1 cellular context compared by ENCODE assay signal in the genomic region with DNA sequence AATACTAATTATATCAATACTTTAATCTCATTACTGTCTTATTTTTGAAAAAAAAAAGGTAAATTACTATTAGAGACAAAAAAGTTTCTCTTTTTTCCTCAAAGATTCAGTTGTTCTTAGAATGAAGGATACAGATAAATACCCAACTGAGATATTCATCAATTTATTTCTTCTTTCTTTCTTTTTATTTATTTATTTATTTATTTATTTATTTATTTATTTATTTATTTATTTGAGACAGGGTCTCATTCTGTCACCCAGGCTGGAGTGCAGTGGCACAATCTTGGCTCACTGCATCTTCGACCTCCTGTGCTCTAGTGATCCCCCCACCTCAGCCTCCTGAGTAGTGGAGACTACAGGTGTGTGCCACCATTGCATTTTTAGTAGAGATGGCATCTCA.
TF ChIP-seq lines count a peak whose summit lies in the region.

No MANE protein-coding gene starts in this region.

TF ChIP-seq in HEK293, 187 proteins besides CTCF, POLR2A, EP300 and RAD21 (continued from another document):
- TF ChIP-seq, protein P1, sequence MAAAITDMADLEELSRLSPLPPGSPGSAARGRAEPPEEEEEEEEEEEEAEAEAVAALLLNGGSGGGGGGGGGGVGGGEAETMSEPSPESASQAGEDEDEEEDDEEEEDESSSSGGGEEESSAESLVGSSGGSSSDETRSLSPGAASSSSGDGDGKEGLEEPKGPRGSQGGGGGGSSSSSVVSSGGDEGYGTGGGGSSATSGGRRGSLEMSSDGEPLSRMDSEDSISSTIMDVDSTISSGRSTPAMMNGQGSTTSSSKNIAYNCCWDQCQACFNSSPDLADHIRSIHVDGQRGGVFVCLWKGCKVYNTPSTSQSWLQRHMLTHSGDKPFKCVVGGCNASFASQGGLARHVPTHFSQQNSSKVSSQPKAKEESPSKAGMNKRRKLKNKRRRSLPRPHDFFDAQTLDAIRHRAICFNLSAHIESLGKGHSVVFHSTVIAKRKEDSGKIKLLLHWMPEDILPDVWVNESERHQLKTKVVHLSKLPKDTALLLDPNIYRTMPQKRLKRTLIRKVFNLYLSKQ (tag by site-specific recombination; IDR thresholded peaks at IDR 0.05; ENCODE audit: borderline replicate concordance): 0 out of 2 replicates have a peak, but pooled peaks have one; percentile 77
- 0 out of 2 replicates have a peak, but pooled peaks have one; percentile 37 for TF ChIP-seq ZNF560 (tag by site-specific recombination; IDR thresholded peaks at IDR 0.05; ENCODE audit: borderline replicate concordance)
- TF ChIP-seq ZBTB8A (tag by site-specific recombination; IDR thresholded peaks at IDR 0.05): peak; percentile 79
- 0 out of 2 replicates have a peak, but pooled peaks have one; percentile 18 for TF ChIP-seq ZNF155 (tag by site-specific recombination; IDR thresholded peaks at IDR 0.05)
- TF ChIP-seq, protein P2, sequence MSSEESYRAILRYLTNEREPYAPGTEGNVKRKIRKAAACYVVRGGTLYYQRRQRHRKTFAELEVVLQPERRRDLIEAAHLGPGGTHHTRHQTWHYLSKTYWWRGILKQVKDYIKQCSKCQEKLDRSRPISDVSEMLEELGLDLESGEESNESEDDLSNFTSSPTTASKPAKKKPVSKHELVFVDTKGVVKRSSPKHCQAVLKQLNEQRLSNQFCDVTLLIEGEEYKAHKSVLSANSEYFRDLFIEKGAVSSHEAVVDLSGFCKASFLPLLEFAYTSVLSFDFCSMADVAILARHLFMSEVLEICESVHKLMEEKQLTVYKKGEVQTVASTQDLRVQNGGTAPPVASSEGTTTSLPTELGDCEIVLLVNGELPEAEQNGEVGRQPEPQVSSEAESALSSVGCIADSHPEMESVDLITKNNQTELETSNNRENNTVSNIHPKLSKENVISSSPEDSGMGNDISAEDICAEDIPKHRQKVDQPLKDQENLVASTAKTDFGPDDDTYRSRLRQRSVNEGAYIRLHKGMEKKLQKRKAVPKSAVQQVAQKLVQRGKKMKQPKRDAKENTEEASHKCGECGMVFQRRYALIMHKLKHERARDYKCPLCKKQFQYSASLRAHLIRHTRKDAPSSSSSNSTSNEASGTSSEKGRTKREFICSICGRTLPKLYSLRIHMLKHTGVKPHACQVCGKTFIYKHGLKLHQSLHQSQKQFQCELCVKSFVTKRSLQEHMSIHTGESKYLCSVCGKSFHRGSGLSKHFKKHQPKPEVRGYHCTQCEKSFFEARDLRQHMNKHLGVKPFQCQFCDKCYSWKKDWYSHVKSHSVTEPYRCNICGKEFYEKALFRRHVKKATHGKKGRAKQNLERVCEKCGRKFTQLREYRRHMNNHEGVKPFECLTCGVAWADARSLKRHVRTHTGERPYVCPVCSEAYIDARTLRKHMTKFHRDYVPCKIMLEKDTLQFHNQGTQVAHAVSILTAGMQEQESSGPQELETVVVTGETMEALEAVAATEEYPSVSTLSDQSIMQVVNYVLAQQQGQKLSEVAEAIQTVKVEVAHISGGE (tag by site-specific recombination; conservative IDR thresholded peaks at IDR 0.05; ENCODE audit: low read depth): peak; percentile 85
- peak; percentile 70; the same call in 1 of the 2 replicates for TF ChIP-seq ZNF19 (tag by site-specific recombination; IDR thresholded peaks at IDR 0.05; ENCODE audit: low read depth)
- TF ChIP-seq ZNF791 (tag by site-specific recombination; IDR thresholded peaks at IDR 0.05): 0 out of 2 replicates have a peak, but pooled peaks have one; percentile 34
- TF ChIP-seq ZFP37 (tag by site-specific recombination; IDR thresholded peaks at IDR 0.05): peak; percentile 46; the same call in 1 of the 2 replicates
- peak; percentile 71; the same call in 1 of the 2 replicates for TF ChIP-seq ZNF202 (tag by site-specific recombination; IDR thresholded peaks at IDR 0.05; ENCODE audit: borderline replicate concordance)
- TF ChIP-seq, protein P3, sequence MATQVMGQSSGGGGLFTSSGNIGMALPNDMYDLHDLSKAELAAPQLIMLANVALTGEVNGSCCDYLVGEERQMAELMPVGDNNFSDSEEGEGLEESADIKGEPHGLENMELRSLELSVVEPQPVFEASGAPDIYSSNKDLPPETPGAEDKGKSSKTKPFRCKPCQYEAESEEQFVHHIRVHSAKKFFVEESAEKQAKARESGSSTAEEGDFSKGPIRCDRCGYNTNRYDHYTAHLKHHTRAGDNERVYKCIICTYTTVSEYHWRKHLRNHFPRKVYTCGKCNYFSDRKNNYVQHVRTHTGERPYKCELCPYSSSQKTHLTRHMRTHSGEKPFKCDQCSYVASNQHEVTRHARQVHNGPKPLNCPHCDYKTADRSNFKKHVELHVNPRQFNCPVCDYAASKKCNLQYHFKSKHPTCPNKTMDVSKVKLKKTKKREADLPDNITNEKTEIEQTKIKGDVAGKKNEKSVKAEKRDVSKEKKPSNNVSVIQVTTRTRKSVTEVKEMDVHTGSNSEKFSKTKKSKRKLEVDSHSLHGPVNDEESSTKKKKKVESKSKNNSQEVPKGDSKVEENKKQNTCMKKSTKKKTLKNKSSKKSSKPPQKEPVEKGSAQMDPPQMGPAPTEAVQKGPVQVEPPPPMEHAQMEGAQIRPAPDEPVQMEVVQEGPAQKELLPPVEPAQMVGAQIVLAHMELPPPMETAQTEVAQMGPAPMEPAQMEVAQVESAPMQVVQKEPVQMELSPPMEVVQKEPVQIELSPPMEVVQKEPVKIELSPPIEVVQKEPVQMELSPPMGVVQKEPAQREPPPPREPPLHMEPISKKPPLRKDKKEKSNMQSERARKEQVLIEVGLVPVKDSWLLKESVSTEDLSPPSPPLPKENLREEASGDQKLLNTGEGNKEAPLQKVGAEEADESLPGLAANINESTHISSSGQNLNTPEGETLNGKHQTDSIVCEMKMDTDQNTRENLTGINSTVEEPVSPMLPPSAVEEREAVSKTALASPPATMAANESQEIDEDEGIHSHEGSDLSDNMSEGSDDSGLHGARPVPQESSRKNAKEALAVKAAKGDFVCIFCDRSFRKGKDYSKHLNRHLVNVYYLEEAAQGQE (tag by site-specific recombination; IDR thresholded peaks at IDR 0.05): peak; percentile 74
